ENCODE assay signal across 24 cellular contexts in the genomic region with DNA sequence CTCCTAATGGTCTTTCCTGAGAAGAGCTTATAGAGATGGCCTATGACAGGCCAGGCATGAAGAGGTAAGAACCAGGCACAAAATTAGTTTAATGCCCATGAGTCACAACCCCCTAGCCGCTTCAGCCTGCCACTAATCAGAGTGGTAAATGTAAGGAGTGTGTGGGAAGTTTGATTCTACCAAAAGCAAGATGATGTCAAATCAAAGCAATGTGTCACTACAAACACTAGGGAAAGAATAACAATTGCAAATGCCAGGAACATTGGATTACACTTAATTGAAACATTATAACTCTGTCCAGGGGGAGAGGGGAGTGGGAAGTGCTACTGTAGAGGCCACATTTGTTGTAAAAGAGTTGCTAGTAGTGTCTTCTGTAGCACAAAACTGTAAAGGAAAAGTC.
DNase-seq lines count a peak whose midpoint lies in the region; FAIRE-seq and TF ChIP-seq lines count a peak whose summit lies in the region.
"Had no signal": no experiment of that assay in that cellular context is flagged by ENCODE, and none has a peak within 500 bp of the region (broad histone marks: within the 10 kb centered on the region; RNA-seq: fewer than 3 reads in every experiment).

No MANE protein-coding gene starts in this region.

- H3K4me3 ChIP-seq in ACC112 (ENCODE audit: low read depth, low read length) (no peak overlapping the region), SJCRH30 (no peak overlapping the region)
- H3K4me3 ChIP-seq: breast epithelium, gastroesophageal sphincter, psoas muscle, uterus had no signal

- peak overlapping the region; percentile 30 for H2AFZ ChIP-seq in ACC112 (ENCODE audit: low read length, unreplicated experiment)

- H3K36me3 ChIP-seq in ACC112 (ENCODE audit: insufficient read depth, low read length) (no peaks in the 10 kb centered on the region), SJCRH30 (no peaks in the 10 kb centered on the region)
- H3K36me3 ChIP-seq: breast epithelium, gastroesophageal sphincter, uterus had no signal

- no peaks in the 10 kb centered on the region for H3K79me2 ChIP-seq in ACC112 (ENCODE audit: control insufficient read depth, insufficient read depth, low read length, unreplicated experiment)

- no peaks in the 10 kb centered on the region for H3K9me3 ChIP-seq in SJCRH30 (replicated peaks)
- H3K9me3 ChIP-seq: breast epithelium, gastroesophageal sphincter, psoas muscle, uterus had no signal

- no peak for TF ChIP-seq POLR2A in H54 (IDR thresholded peaks at IDR 0.05; ENCODE audit: low read depth, low read length)

- H3K4me1 ChIP-seq in ACC112 (ENCODE audit: control insufficient read depth, insufficient read depth, low read length, unreplicated experiment), result peaks cover 17% of the 10 kb centered on the region
- H3K4me1 ChIP-seq in SJCRH30, result no peaks in the 10 kb centered on the region; the same call in 1 of the 2 replicates
- H3K4me1 ChIP-seq: breast epithelium, gastroesophageal sphincter, psoas muscle, uterus had no signal

- H3K27ac ChIP-seq in ACC112 (ENCODE audit: low read depth, low read length), result no peak overlapping the region
- H3K27ac ChIP-seq in SJCRH30, result no peak overlapping the region
- H3K27ac ChIP-seq: breast epithelium, gastroesophageal sphincter, HL-60, psoas muscle, uterus had no signal

- no peaks in the 10 kb centered on the region for H3K27me3 ChIP-seq in ACC112 (ENCODE audit: insufficient read depth, low read length)
- no peaks in the 10 kb centered on the region for H3K27me3 ChIP-seq in SJCRH30
- H3K27me3 ChIP-seq: breast epithelium, gastroesophageal sphincter, uterus had no signal

- DNase-seq in H54 (ENCODE audit: insufficient read length, low spot score) (no peak), astrocyte of the hippocampus (ENCODE audit: low read depth, low spot score) (peak; percentile 65), islet precursor cell (peak; percentile 45), NCI-H187 (lab: John Stamatoyannopoulos, UW) (no peak), 8988T (no peak), UCSD-AML1 (lab: John Stamatoyannopoulos, UW; ENCODE audit: unreplicated experiment) (no peak), SJCRH30 (no peak)
- DNase-seq: activated CD8-positive, alpha-beta memory T cell treated with anti-CD3 and anti-CD28 coated beads for 24 hours; activated T-cell treated with anti-CD3 and anti-CD28 coated beads, Interleukin-2, amount 50 U/mL, for 48 hours; CD4-positive, alpha-beta T cell; dermis blood vessel endothelial cell; HFFc6; mesenchymal stem cell; MV-4-11; NCI-H2029 treated with DMSO at 0.1 percent for 48 hours; NCI-H510A treated with DMSO at 0.1 percent for 48 hours; psoas muscle; uterus had no signal

- FAIRE-seq in H54 (lab: Jason Lieb, UNC), result peak; percentile 83
- FAIRE-seq: A204.1, endothelial cell of umbilical vein had no signal

Comparison
In these comparisons a context has a peak if more than half of its experiments do, and no peak if none do; other contexts are left out.
1. DNase-seq: peak in astrocyte of the hippocampus (single experiment) and islet precursor cell (single experiment); none in H54 (single experiment), NCI-H187 (0 of 2), 8988T (single experiment), UCSD-AML1 (single experiment) and SJCRH30 (0 of 2).